ENCODE assay signal across 16 cellular contexts in genomic region chr11:133995066-133995465, GRCh38. TPM values are rescaled to one million over a fixed set of nuclear protein-coding genes. Genes with fewer than 3 reads are reported as not detected.
"Had no signal": no experiment of that assay in that cellular context is flagged by ENCODE, and none has a peak within 500 bp of the region (broad histone marks: within the 10 kb centered on the region; RNA-seq: fewer than 3 reads in every experiment).

No MANE protein-coding gene starts in this region.

- H3K27ac ChIP-seq: ascending aorta, foreskin keratinocyte, right lobe of liver, tibial nerve had no signal

- DNase-seq: activated CD4-positive, alpha-beta memory T cell treated with anti-CD3 and anti-CD28 coated beads, Interleukin-2, amount 10 ng/mL, durations not matched to agents 7 days and 5 days; activated CD4-positive, alpha-beta T cell treated with anti-CD3 and anti-CD28 coated beads for 1 hour; activated CD8-positive, alpha-beta memory T cell treated with anti-CD3 and anti-CD28 coated beads, Interleukin-2, amount 50 U/mL, for 4 hours; activated T-cell treated with anti-CD3 and anti-CD28 coated beads, Interleukin-2, amount 50 U/mL, for 72 hours; foreskin keratinocyte; head of caudate nucleus; natural killer cell; nucleus accumbens; right lobe of liver; stimulated activated naive B cell treated with anti-CD40 and anti-IgM and Interleukin-4, amounts not matched to agents 10 μg/mL and 1 μg/mL and 100 μg/mL, for 72 hours; T-helper 9 cell had no signal

- H3K4me1 Mint-ChIP-seq: natural killer cell; stimulated activated naive B cell treated with anti-CD40 and anti-IgM and Interleukin-4, amounts not matched to agents 10 μg/mL and 1 μg/mL and 100 μg/mL, for 72 hours had no signal

- H3K9me3 ChIP-seq: ascending aorta, right lobe of liver, tibial nerve had no signal

- H3K4me1 ChIP-seq: ascending aorta, foreskin keratinocyte, right lobe of liver, tibial nerve had no signal

- ATAC-seq: activated T-cell treated with anti-CD3 and anti-CD28 coated beads, Interleukin-2, amount 50 U/mL, for 72 hours; foreskin keratinocyte; natural killer cell; right lobe of liver; stimulated activated naive B cell treated with anti-CD40 and anti-IgM and Interleukin-4, amounts not matched to agents 10 μg/mL and 1 μg/mL and 100 μg/mL, for 72 hours had no signal

- H3K4me3 Mint-ChIP-seq: activated CD4-positive, alpha-beta memory T cell treated with anti-CD3 and anti-CD28 coated beads, Interleukin-2, amount 10 ng/mL, durations not matched to agents 7 days and 5 days; activated T-cell treated with anti-CD3 and anti-CD28 coated beads, Interleukin-2, amount 50 U/mL, for 72 hours; natural killer cell; stimulated activated naive B cell treated with anti-CD40 and anti-IgM and Interleukin-4, amounts not matched to agents 10 μg/mL and 1 μg/mL and 100 μg/mL, for 72 hours had no signal

- H3K36me3 Mint-ChIP-seq: natural killer cell; stimulated activated naive B cell treated with anti-CD40 and anti-IgM and Interleukin-4, amounts not matched to agents 10 μg/mL and 1 μg/mL and 100 μg/mL, for 72 hours had no signal

- H3K27me3 ChIP-seq: ascending aorta, foreskin keratinocyte, right lobe of liver, tibial nerve had no signal

- H3K9me3 Mint-ChIP-seq: activated CD4-positive, alpha-beta memory T cell treated with anti-CD3 and anti-CD28 coated beads, Interleukin-2, amount 10 ng/mL, durations not matched to agents 7 days and 5 days; activated T-cell treated with anti-CD3 and anti-CD28 coated beads, Interleukin-2, amount 50 U/mL, for 72 hours; natural killer cell had no signal

- FAIRE-seq: islet of Langerhans had no signal

- H3K4me3 ChIP-seq: ascending aorta, right lobe of liver, tibial nerve had no signal

- H3K36me3 ChIP-seq: ascending aorta, right lobe of liver, tibial nerve had no signal

- H3K27ac Mint-ChIP-seq: activated CD4-positive, alpha-beta memory T cell treated with anti-CD3 and anti-CD28 coated beads, Interleukin-2, amount 10 ng/mL, durations not matched to agents 7 days and 5 days; activated T-cell treated with anti-CD3 and anti-CD28 coated beads, Interleukin-2, amount 50 U/mL, for 72 hours; natural killer cell; progenitor cell of endocrine pancreas; stimulated activated naive B cell treated with anti-CD40 and anti-IgM and Interleukin-4, amounts not matched to agents 10 μg/mL and 1 μg/mL and 100 μg/mL, for 72 hours had no signal

RNA-seq across cellular contexts. Expression of gene IGSF9B, which starts 38.3 kb away (rescaled TPM):
- total RNA-seq: lung microvascular endothelial cell had no signal
